34 cellular contexts compared by ENCODE assay signal in the genomic region with DNA sequence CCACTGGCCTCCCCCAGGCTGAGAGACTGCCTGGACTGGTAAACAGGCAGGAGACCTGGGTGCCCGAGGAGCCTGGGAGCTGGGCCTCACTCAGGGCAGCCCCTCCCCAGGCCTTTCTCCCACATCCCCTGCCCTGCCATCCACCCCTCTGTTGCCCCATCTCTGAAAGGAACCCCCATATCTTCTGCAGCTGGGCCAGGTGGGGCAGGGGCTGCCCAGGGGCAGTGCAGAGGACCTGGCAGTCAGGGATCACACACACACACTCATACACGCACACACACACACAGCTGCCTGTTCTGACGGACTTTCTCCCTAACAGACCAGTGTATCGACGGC. TPM values are rescaled to one million over a fixed set of nuclear protein-coding genes. Genes with fewer than 3 reads are reported as not detected.
"Had no signal": no experiment of that assay in that cellular context is flagged by ENCODE, and none has a peak within 500 bp of the region (broad histone marks: within the 10 kb centered on the region; RNA-seq: fewer than 3 reads in every experiment).

No MANE protein-coding gene starts in this region.

- H3K36me3 ChIP-seq: brain microvascular endothelial cell, esophagus muscularis mucosa, heart left ventricle, uterus had no signal

- H3K27me3 Mint-ChIP-seq: activated naive CD8-positive, alpha-beta T cell treated with anti-CD3 and anti-CD28 coated beads for 36 hours; stimulated activated naive CD8-positive, alpha-beta T cell treated with anti-CD3 and anti-CD28 coated beads, Interleukin-15, amount 100 ng/mL, for 72 hours; type B pancreatic cell had no signal

- H3K36me3 Mint-ChIP-seq: activated naive CD8-positive, alpha-beta T cell treated with anti-CD3 and anti-CD28 coated beads for 36 hours; immature natural killer cell; stimulated activated memory B cell treated with anti-CD40 and anti-IgM and Interleukin-4, amounts not matched to agents 10 μg/mL and 1 μg/mL and 100 μg/mL, for 72 hours; type B pancreatic cell had no signal

- ATAC-seq: activated T-cell treated with anti-CD3 and anti-CD28 coated beads, Interleukin-2, amount 50 U/mL, for 72 hours; foreskin keratinocyte; heart left ventricle; left lobe of liver; sciatic nerve; stimulated activated memory B cell treated with anti-CD40 and anti-IgM and Interleukin-4, amounts not matched to agents 10 μg/mL and 1 μg/mL and 100 μg/mL, for 72 hours; stimulated activated naive CD8-positive, alpha-beta T cell treated with anti-CD3 and anti-CD28 coated beads, Interleukin-15, amount 100 ng/mL, for 72 hours had no signal

- H3K27me3 ChIP-seq: brain microvascular endothelial cell, esophagus muscularis mucosa, foreskin keratinocyte, heart left ventricle, uterus had no signal

- DNase-seq: activated CD4-positive, alpha-beta T cell treated with anti-CD3 and anti-CD28 coated beads for 4 hours; activated CD4-positive, alpha-beta T cell treated with anti-CD3 and anti-CD28 coated beads, Interleukin-2, amount 50 U/mL, for 4 hours; activated naive CD4-positive, alpha-beta T cell treated with anti-CD3 and anti-CD28 coated beads for 36 hours; activated naive CD8-positive, alpha-beta T cell treated with anti-CD3 and anti-CD28 coated beads for 36 hours; activated T-cell treated with anti-CD3 and anti-CD28 coated beads for 4 hours; activated T-cell treated with anti-CD3 and anti-CD28 coated beads, Interleukin-2, amount 50 U/mL, for 72 hours; brain microvascular endothelial cell; central memory CD4-positive, alpha-beta T cell; foreskin keratinocyte; hypothalamus; immature natural killer cell; occipital lobe; stimulated activated CD4-positive, alpha-beta T cell treated with anti-CD3 and anti-CD28 coated beads, Interleukin-1b, Interleukin-23, amount 100 ng/mL, for 48 hours; stimulated activated CD4-positive, alpha-beta T cell treated with anti-CD3 and anti-CD28 coated beads, Interleukin-4, amount 100 ng/mL, for 4 hours; stimulated activated CD8-positive, alpha-beta memory T cell treated with anti-CD3 and anti-CD28 coated beads, Interleukin-4, amount 100 ng/mL, for 48 hours; stimulated activated naive CD8-positive, alpha-beta T cell treated with anti-CD3 and anti-CD28 coated beads, Interleukin-15, amount 100 ng/mL, for 72 hours; substantia nigra; SW 1271; T-helper 9 cell; uterus had no signal

- H3K9me3 ChIP-seq: esophagus muscularis mucosa, heart left ventricle, uterus had no signal

- H3K4me3 ChIP-seq: esophagus muscularis mucosa, heart left ventricle, skin epidermis, uterus had no signal

- H3K27ac Mint-ChIP-seq: activated naive CD4-positive, alpha-beta T cell treated with anti-CD3 and anti-CD28 coated beads for 36 hours; activated naive CD8-positive, alpha-beta T cell treated with anti-CD3 and anti-CD28 coated beads for 36 hours; activated T-cell treated with anti-CD3 and anti-CD28 coated beads, Interleukin-2, amount 50 U/mL, for 72 hours; dendritic cell treated with granulocyte-macrophage colony-stimulating factor and Interleukin-4, amounts not matched to agents 40 ng/mL and 50 ng/mL, for 4 days; endodermal cell; immature natural killer cell; stimulated activated memory B cell treated with anti-CD40 and anti-IgM and Interleukin-4, amounts not matched to agents 10 μg/mL and 1 μg/mL and 100 μg/mL, for 72 hours; T-helper 1 cell treated with Interleukin-12 subunit alpha and Interleukin-12 subunit beta and Interleukin-4 antibody, amounts not matched to agents 30 μg/mL and 1 μg/mL, for 36 hours; type B pancreatic cell had no signal

- H3K9me3 Mint-ChIP-seq: activated naive CD4-positive, alpha-beta T cell treated with anti-CD3 and anti-CD28 coated beads for 36 hours; activated naive CD8-positive, alpha-beta T cell treated with anti-CD3 and anti-CD28 coated beads for 36 hours; activated T-cell treated with anti-CD3 and anti-CD28 coated beads, Interleukin-2, amount 50 U/mL, for 72 hours; dendritic cell treated with granulocyte-macrophage colony-stimulating factor and Interleukin-4, amounts not matched to agents 40 ng/mL and 50 ng/mL, for 4 days; endodermal cell; immature natural killer cell; stimulated activated memory B cell treated with anti-CD40 and anti-IgM and Interleukin-4, amounts not matched to agents 10 μg/mL and 1 μg/mL and 100 μg/mL, for 72 hours; stimulated activated naive CD8-positive, alpha-beta T cell treated with anti-CD3 and anti-CD28 coated beads, Interleukin-15, amount 100 ng/mL, for 72 hours; T-helper 1 cell treated with Interleukin-12 subunit alpha and Interleukin-12 subunit beta and Interleukin-4 antibody, amounts not matched to agents 30 μg/mL and 1 μg/mL, for 36 hours; type B pancreatic cell had no signal

- H3K4me1 ChIP-seq: uterus had no signal

- H3K27ac ChIP-seq: brain microvascular endothelial cell, esophagus muscularis mucosa, foreskin keratinocyte, heart left ventricle, skin epidermis, uterus, VCaP had no signal

- H3K4me3 Mint-ChIP-seq: activated naive CD4-positive, alpha-beta T cell treated with anti-CD3 and anti-CD28 coated beads for 36 hours; activated naive CD8-positive, alpha-beta T cell treated with anti-CD3 and anti-CD28 coated beads for 36 hours; activated T-cell treated with anti-CD3 and anti-CD28 coated beads, Interleukin-2, amount 50 U/mL, for 72 hours; dendritic cell treated with granulocyte-macrophage colony-stimulating factor and Interleukin-4, amounts not matched to agents 40 ng/mL and 50 ng/mL, for 4 days; endodermal cell; immature natural killer cell; stimulated activated memory B cell treated with anti-CD40 and anti-IgM and Interleukin-4, amounts not matched to agents 10 μg/mL and 1 μg/mL and 100 μg/mL, for 72 hours; stimulated activated naive CD8-positive, alpha-beta T cell treated with anti-CD3 and anti-CD28 coated beads, Interleukin-15, amount 100 ng/mL, for 72 hours; T-helper 1 cell treated with Interleukin-12 subunit alpha and Interleukin-12 subunit beta and Interleukin-4 antibody, amounts not matched to agents 30 μg/mL and 1 μg/mL, for 36 hours; type B pancreatic cell had no signal

- H3K4me1 Mint-ChIP-seq: activated naive CD8-positive, alpha-beta T cell treated with anti-CD3 and anti-CD28 coated beads for 36 hours; immature natural killer cell had no signal

RNA-seq across cellular contexts. Expression of a gene that starts 3.5 kb away (rescaled TPM):
- total RNA-seq: activated naive CD4-positive, alpha-beta T cell treated with anti-CD3 and anti-CD28 coated beads for 36 hours; activated naive CD8-positive, alpha-beta T cell treated with anti-CD3 and anti-CD28 coated beads for 36 hours; activated T-cell treated with anti-CD3 and anti-CD28 coated beads, Interleukin-2, amount 50 U/mL, for 72 hours; astrocyte; endodermal cell; lung microvascular endothelial cell; occipital lobe had no signal
- polyA plus RNA-seq: neural cell had no signal
